ENCODE assay signal across 21 cellular contexts in genomic region chr5:10920400-10920799, GRCh38.
DNase-seq lines count a peak whose midpoint lies in the region; ATAC-seq, FAIRE-seq and TF ChIP-seq lines count a peak whose summit lies in the region.
"Had no signal": no experiment of that assay in that cellular context is flagged by ENCODE, and none has a peak within 500 bp of the region (broad histone marks: within the 10 kb centered on the region; RNA-seq: fewer than 3 reads in every experiment).

No MANE protein-coding gene starts in this region.

- in situ Hi-C loops in HepG2 (cut with HindIII; ENCODE audit: extremely low pct_ligation_motif_present, low pct_unique_long_range_greater_than_20kb): no loop called here

- H3K79me2 ChIP-seq in HepG2 (ENCODE audit: insufficient read depth, low read length): no peaks in the 10 kb centered on the region

- intact Hi-C loops in HepG2 (cut with micrococcal nuclease; ENCODE audit: unreplicated experiment): no loop called here
- intact Hi-C loops in right lobe of liver (cut with DNase I): no loop called here

- H3K4me2 ChIP-seq in HepG2 (ENCODE audit: low read depth, low read length): no peak overlapping the region

- TF ChIP-seq CTCF in HepG2 (CRISPR knock-in tag; IDR thresholded peaks at IDR 0.05): no peak
- no peak for TF ChIP-seq CTCF in right lobe of liver (IDR thresholded peaks at IDR 0.05)
- no peak for TF ChIP-seq CTCF in VCaP (conservative IDR thresholded peaks at IDR 0.05)

- H4K20me1 ChIP-seq in HepG2 (ENCODE audit: insufficient read depth, low read length): no peaks in the 10 kb centered on the region
- H4K20me1 ChIP-seq: BLaER1 had no signal

- no peak for TF ChIP-seq RAD21 in HepG2 (CRISPR knock-in tag; IDR thresholded peaks at IDR 0.05)

- no peak for ATAC-seq in HepG2
- no peak for ATAC-seq in right lobe of liver

- H3K27ac ChIP-seq in HepG2 (ENCODE audit: extremely low read length, insufficient read depth, low read length) (no peak overlapping the region), right lobe of liver (no peak overlapping the region), VCaP (peak overlapping the region; percentile 48; the same call in 1 of the 2 replicates)
- H3K27ac ChIP-seq: 22Rv1, BLaER1 had no signal

- H2AFZ ChIP-seq in HepG2 (ENCODE audit: low read length): no peak overlapping the region

- FAIRE-seq in HepG2 (lab: Jason Lieb, UNC): no peak
- FAIRE-seq: D721Med, G401.6, GM12891, GM19239 had no signal

- H3K36me3 ChIP-seq in HepG2 (replicated peaks in 1 of 2; ENCODE audit: control insufficient read depth in 1 of 2, insufficient read depth in 2 of 2, low read length in 2 of 2): no peaks in the 10 kb centered on the region
- no peaks in the 10 kb centered on the region for H3K36me3 ChIP-seq in right lobe of liver
- no peaks in the 10 kb centered on the region for H3K36me3 ChIP-seq in H7 (replicated peaks; ENCODE audit: control insufficient read depth, insufficient read depth, low read length)
- H3K36me3 ChIP-seq: BE2C, BLaER1 had no signal

- WGBS in HepG2 (ENCODE audit: low lambda C conversion rate): 27% methylated on average over 2 of the region's 2 CpGs
- WGBS in right lobe of liver (ENCODE audit: insufficient coverage, low coverage, low lambda C conversion rate, missing lambda C conversion rate): 64% methylated on average over 2 of the region's 2 CpGs

- no peak overlapping the region for H3K4me3 ChIP-seq in HepG2 (replicated peaks in 1 of 3; ENCODE audit: insufficient read depth in 1 of 3, low read depth in 2 of 3, low read length in 3 of 3)
- H3K4me3 ChIP-seq in right lobe of liver: no peak overlapping the region
- no peak overlapping the region for H3K4me3 ChIP-seq in H7 (ENCODE audit: insufficient read depth, low read depth, low read length)
- H3K4me3 ChIP-seq: BLaER1 had no signal

- no peak overlapping the region for H3K9ac ChIP-seq in HepG2 (ENCODE audit: insufficient read depth, low read depth, low read length)
- H3K9ac ChIP-seq: BLaER1 had no signal

- POLR2A ChIA-PET in HepG2 (lab: Yijun Ruan, JAX): no interaction called here

- no TSS peak for BruUV-seq in HepG2 (replicated peaks; lab: Mats Ljungman, UMichigan)

- no peak for TF ChIP-seq POLR2A in HepG2 (IDR thresholded peaks at IDR 0.05; ENCODE audit: insufficient read depth in 1 of 2, low read depth in 2 of 2, low read length in 2 of 2)
- TF ChIP-seq POLR2A in right lobe of liver (IDR thresholded peaks at IDR 0.05): no peak

- CTCF ChIA-PET in HepG2 (lab: Yijun Ruan, JAX; ENCODE audit: low intra/inter-chr PET ratio, low total read pairs): no interaction called here

- no peak for TF ChIP-seq EP300 in HepG2 (IDR thresholded peaks at IDR 0.05; ENCODE audit: low read depth in 2 of 2, low read length in 2 of 2)
- no peak for TF ChIP-seq EP300 in HepG2 (CRISPR knock-in tag; IDR thresholded peaks at IDR 0.05; ENCODE audit: borderline replicate concordance)

- DNase-seq in HepG2 (ENCODE audit: low spot score) (no peak), right lobe of liver (no peak), COR-L47 (lab: John Stamatoyannopoulos, UW) (no peak), H7 (no peak)
- DNase-seq: ACHN; BE2C; C1 segment of cervical spinal cord; Caco-2; Calu3; CD4-positive, alpha-beta memory T cell; CD4-positive, CD25-positive, alpha-beta regulatory T cell; CD8-positive, alpha-beta memory T cell; DMS79 treated with DMSO at 0.1 percent for 48 hours; GF-D8 had no signal

- no peaks in the 10 kb centered on the region for H3K9me3 ChIP-seq in HepG2 (ENCODE audit: low read length)
- H3K9me3 ChIP-seq in right lobe of liver: no peaks in the 10 kb centered on the region
- H3K9me3 ChIP-seq: BE2C, BLaER1, Caco-2 had no signal

- H3K4me1 ChIP-seq in HepG2 (ENCODE audit: insufficient read depth, low read length): no peaks in the 10 kb centered on the region
- H3K4me1 ChIP-seq in right lobe of liver: no peaks in the 10 kb centered on the region
- H3K4me1 ChIP-seq: BE2C, Caco-2 had no signal

- H3K27me3 ChIP-seq in HepG2 (ENCODE audit: control insufficient read depth in 1 of 2, insufficient read depth in 2 of 2, low read length in 2 of 2): no peaks in the 10 kb centered on the region; a peak in 1 of 5 replicates
- no peaks in the 10 kb centered on the region for H3K27me3 ChIP-seq in right lobe of liver
- H3K27me3 ChIP-seq in H7 (ENCODE audit: control insufficient read depth, insufficient read depth, low read length): no peaks in the 10 kb centered on the region; the same call in 1 of the 2 replicates
- H3K27me3 ChIP-seq: BE2C, BLaER1 had no signal

TF ChIP-seq in HepG2, 621 proteins besides CTCF, POLR2A, EP300 and RAD21:
- 0 out of 2 replicates have a peak, but pooled peaks have one; percentile 14 for TF ChIP-seq MAFF (IDR thresholded peaks at IDR 0.05; ENCODE audit: low read depth, low read length)
- TF ChIP-seq MAFK (conservative IDR thresholded peaks at IDR 0.05 in 1 of 2, IDR thresholded peaks at IDR 0.05 in 1 of 2; ENCODE audit: low read length in 2 of 2): peak in 1 of 2 experiments; percentile 19; a peak in 1 of 4 replicates
- TF ChIP-seq ZNF292 (CRISPR knock-in tag; IDR thresholded peaks at IDR 0.05; ENCODE audit: borderline replicate concordance, low read depth): no peak
- no peak for TF ChIP-seq ZNF446 (CRISPR knock-in tag; IDR thresholded peaks at IDR 0.05)
